ENCODE assay signal across 1 cellular context in genomic region chr6:61894536-61894935, GRCh38.
TF ChIP-seq lines count a peak whose summit lies in the region.

No MANE protein-coding gene starts in this region.

TF ChIP-seq in HepG2, 621 proteins besides CTCF, POLR2A, EP300 and RAD21 (continued from another document):
- TF ChIP-seq GABPB1 (CRISPR knock-in tag; IDR thresholded peaks at IDR 0.05) = no peak
- TF ChIP-seq FOXJ3 (CRISPR knock-in tag; IDR thresholded peaks at IDR 0.05; ENCODE audit: borderline replicate concordance) = no peak
- TF ChIP-seq TEAD3 (CRISPR knock-in tag; optimal IDR thresholded peaks at IDR 0.05; ENCODE audit: borderline replicate concordance) = no peak
- no peak for TF ChIP-seq NR2F2 (IDR thresholded peaks at IDR 0.05; ENCODE audit: borderline replicate concordance, low read depth)
